ENCODE assay signal across 8 cellular contexts in genomic region chr3:75785091-75785755, GRCh38. TPM values are rescaled to one million over a fixed set of nuclear protein-coding genes. Genes with fewer than 3 reads are reported as not detected.
A peak's percentile ranks its signal among the peaks of the same experiment; 100 is the strongest.
DNase-seq lines count a peak whose midpoint lies in the region; ATAC-seq and TF ChIP-seq lines count a peak whose summit lies in the region.
"Not testable (repeated sequence)": the region's sequence is repeated elsewhere in the genome, so short reads cannot be mapped to it uniquely, and the experiment has no call there.

Gene ZNF717, minus strand, starts transcription at chr3:75785549. Its CDS starts 2,187 bp downstream, at chr3:75783362.

- POLR2A ChIA-PET in activated CD4-positive, alpha-beta memory T cell treated with anti-CD3 and anti-CD28 coated beads, Interleukin-2, amount 10 ng/mL, durations not matched to agents 7 days and 5 days (lab: Charles Lee): not testable (repeated sequence)

- H3K9me3 Mint-ChIP-seq in activated CD4-positive, alpha-beta memory T cell treated with anti-CD3 and anti-CD28 coated beads, Interleukin-2, amount 10 ng/mL, durations not matched to agents 7 days and 5 days: peaks cover 28% of the 10 kb centered on the region
- H3K9me3 Mint-ChIP-seq in central memory CD8-positive, alpha-beta T cell: peaks cover 11% of the 10 kb centered on the region

- not testable (repeated sequence) for H2AFZ ChIP-seq in hepatocyte

- not testable (repeated sequence) for ATAC-seq in central memory CD8-positive, alpha-beta T cell (replicated peaks; ENCODE audit: extremely low read depth, poor library complexity, severe bottlenecking)

- H4K20me1 ChIP-seq in hepatocyte (ENCODE audit: insufficient read depth, poor library complexity, severe bottlenecking): not testable (repeated sequence)

- H3K27me3 ChIP-seq in NT2/D1 (ENCODE audit: insufficient read depth, insufficient read length); hepatocyte: not testable (repeated sequence)

- CTCF ChIA-PET in activated CD4-positive, alpha-beta memory T cell treated with anti-CD3 and anti-CD28 coated beads, Interleukin-2, amount 10 ng/mL, durations not matched to agents 7 days and 5 days (lab: Charles Lee): not testable (repeated sequence)

- H3K79me2 ChIP-seq in hepatocyte: not testable (repeated sequence)

- H3K4me1 ChIP-seq in NT2/D1 (ENCODE audit: insufficient read depth, insufficient read length); hepatocyte (ENCODE audit: insufficient read depth): not testable (repeated sequence)

- peak within 1 kb of the TSS; percentile 85 for H3K4me3 Mint-ChIP-seq in activated CD4-positive, alpha-beta memory T cell treated with anti-CD3 and anti-CD28 coated beads, Interleukin-2, amount 10 ng/mL, durations not matched to agents 7 days and 5 days
- H3K4me3 Mint-ChIP-seq in central memory CD8-positive, alpha-beta T cell: peak within 1 kb of the TSS; percentile 88

- H3K9me2 ChIP-seq in hepatocyte (replicated peaks; ENCODE audit: insufficient read depth): not testable (repeated sequence)

- H3K36me3 Mint-ChIP-seq in activated CD4-positive, alpha-beta memory T cell treated with anti-CD3 and anti-CD28 coated beads, Interleukin-2, amount 10 ng/mL, durations not matched to agents 7 days and 5 days (ENCODE audit: low read depth): peaks cover 31% of the 10 kb centered on the region
- peaks cover 16% of the 10 kb centered on the region for H3K36me3 Mint-ChIP-seq in central memory CD8-positive, alpha-beta T cell (ENCODE audit: insufficient read depth)

- H3K27me3 Mint-ChIP-seq in activated CD4-positive, alpha-beta memory T cell treated with anti-CD3 and anti-CD28 coated beads, Interleukin-2, amount 10 ng/mL, durations not matched to agents 7 days and 5 days; central memory CD8-positive, alpha-beta T cell: not testable (repeated sequence)

- H3K4me1 Mint-ChIP-seq in activated CD4-positive, alpha-beta memory T cell treated with anti-CD3 and anti-CD28 coated beads, Interleukin-2, amount 10 ng/mL, durations not matched to agents 7 days and 5 days: peaks cover 17% of the 10 kb centered on the region
- H3K4me1 Mint-ChIP-seq in central memory CD8-positive, alpha-beta T cell: not testable (repeated sequence)

- DNase-seq in D341Med (ENCODE audit: low spot score) (peak; percentile 68), HT-29 (ENCODE audit: low spot score) (peak; percentile 79), NT2/D1 (ENCODE audit: low read depth, low spot score) (peak; percentile 71), hepatocyte (ENCODE audit: low spot score) (peak; percentile 14), pons (ENCODE audit: low spot score) (peak; percentile 91)
- peak; percentile 93 for DNase-seq in activated CD4-positive, alpha-beta memory T cell treated with anti-CD3 and anti-CD28 coated beads, Interleukin-2, amount 10 ng/mL, durations not matched to agents 7 days and 5 days
- peak; percentile 88 to 90 for DNase-seq in central memory CD8-positive, alpha-beta T cell (ENCODE audit: low spot score in 2 of 2)
- DNase-seq in stimulated activated naive CD4-positive, alpha-beta T cell treated with Interleukin-2 at 50 U/mL for 16 hours (lab: John Stamatoyannopoulos, UW): peak; percentile 89

- H3K9ac ChIP-seq in NT2/D1 (ENCODE audit: insufficient read length, low read depth): peak within 1 kb of the TSS; percentile 70

- peaks cover 12% of the 10 kb centered on the region; the same call in 1 of the 2 replicates for H3K9me3 ChIP-seq in NT2/D1 (ENCODE audit: insufficient read depth, low read length)
- H3K9me3 ChIP-seq in hepatocyte (ENCODE audit: low read depth): not testable (repeated sequence)

- WGBS in hepatocyte (ENCODE audit: low lambda C conversion rate, missing lambda C conversion rate): 76% methylated on average over 44 of the region's 51 CpGs

- H3K36me3 ChIP-seq in NT2/D1 (ENCODE audit: insufficient read depth, insufficient read length, low read length); hepatocyte (replicated peaks; ENCODE audit: insufficient read depth, low read depth): not testable (repeated sequence)

- peak within 1 kb of the TSS; percentile 50 for H3K4me3 ChIP-seq in NT2/D1 (ENCODE audit: insufficient read length, low read depth)
- H3K4me3 ChIP-seq in hepatocyte: not testable (repeated sequence)

- H3K4me2 ChIP-seq in hepatocyte: peak within 1 kb of the TSS; percentile 29

- peak within 1 kb of the TSS; percentile 75 for H3K27ac Mint-ChIP-seq in activated CD4-positive, alpha-beta memory T cell treated with anti-CD3 and anti-CD28 coated beads, Interleukin-2, amount 10 ng/mL, durations not matched to agents 7 days and 5 days
- H3K27ac Mint-ChIP-seq in central memory CD8-positive, alpha-beta T cell (ENCODE audit: low read depth): peak within 1 kb of the TSS; percentile 89

- not testable (repeated sequence) for H3K27ac ChIP-seq in hepatocyte

- TF ChIP-seq CTCF in hepatocyte (IDR thresholded peaks at IDR 0.05; ENCODE audit: poor library complexity): not testable (repeated sequence)

RNA-seq across cellular contexts. Expression of gene ZNF717, which starts in this region (rescaled TPM):
- total RNA-seq in HT-29 (2014; rRNA removed; shearing (Covaris generic)): 2.4 and 3.2 TPM in 2 replicates
- 10 to 100 TPM; 10.2 TPM for total RNA-seq in activated CD4-positive, alpha-beta memory T cell treated with anti-CD3 and anti-CD28 coated beads, Interleukin-2, amount 10 ng/mL, durations not matched to agents 7 days and 5 days
- 0.90 and 1.8 TPM in 2 replicates for total RNA-seq in hepatocyte
- polyA plus RNA-seq in hepatocyte: 0.85 and 1.2 TPM in 2 replicates

Comparison
In these comparisons a context has a peak if more than half of its experiments do, and no peak if none do; other contexts are left out.
1. DNase-seq: peak in every context shown above with its lines; median percentile 93 in activated CD4-positive, alpha-beta memory T cell treated with anti-CD3 and anti-CD28 coated beads, Interleukin-2, amount 10 ng/mL, durations not matched to agents 7 days and 5 days; 91 in pons; 89 in central memory CD8-positive, alpha-beta T cell; 89 in stimulated activated naive CD4-positive, alpha-beta T cell treated with Interleukin-2 at 50 U/mL for 16 hours; 79 in HT-29; 71 in NT2/D1; 68 in D341Med; 14 in hepatocyte.